9 cellular contexts compared by ENCODE assay signal in genomic region chr7:20220824-20221547, GRCh38. TPM values are rescaled to one million over a fixed set of nuclear protein-coding genes. Genes with fewer than 3 reads are reported as not detected.
DNase-seq lines count a peak whose midpoint lies in the region; ATAC-seq and TF ChIP-seq lines count a peak whose summit lies in the region.
"Had no signal": no experiment of that assay in that cellular context is flagged by ENCODE, and none has a peak within 500 bp of the region (broad histone marks: within the 10 kb centered on the region; RNA-seq: fewer than 3 reads in every experiment).

No MANE protein-coding gene starts in this region.

- intact Hi-C loops in esophagus squamous epithelium (cut with DNase I) = no loop called here
- intact Hi-C loops in A673 (cut with micrococcal nuclease; ENCODE audit: unreplicated experiment) = no loop called here

- H3K27ac Mint-ChIP-seq in stimulated activated effector memory CD8-positive, alpha-beta T cell treated with anti-CD3 and anti-CD28 coated beads, Interleukin-12 subunit alpha, Interleukin-12 subunit beta, amount 100 ng/mL, for 72 hours = peak overlapping the region; percentile 75

- peaks cover 11% of the 10 kb centered on the region for H3K9me3 Mint-ChIP-seq in stimulated activated effector memory CD8-positive, alpha-beta T cell treated with anti-CD3 and anti-CD28 coated beads, Interleukin-12 subunit alpha, Interleukin-12 subunit beta, amount 100 ng/mL, for 72 hours

- TF ChIP-seq POLR2A in NB4 (IDR thresholded peaks at IDR 0.05; ENCODE audit: extremely low read depth, insufficient read length) = no peak
- TF ChIP-seq POLR2A in esophagus squamous epithelium (IDR thresholded peaks at IDR 0.05) = no peak

- 37 to 56% methylated on average over 4 of the region's 4 CpGs for WGBS in esophagus squamous epithelium, 2 donors

- BruUV-seq in A673 (replicated peaks; lab: Mats Ljungman, UMichigan) = no TSS peak

- no peak overlapping the region for H3K4me3 Mint-ChIP-seq in stimulated activated effector memory CD8-positive, alpha-beta T cell treated with anti-CD3 and anti-CD28 coated beads, Interleukin-12 subunit alpha, Interleukin-12 subunit beta, amount 100 ng/mL, for 72 hours

- H3K4me1 ChIP-seq in esophagus squamous epithelium (peaks cover 5 to 40% (median 8%) of the 10 kb centered on the region in 3 donors), A673 (ENCODE audit: insufficient read depth, low read length, poor library complexity, severe bottlenecking) (no peaks in the 10 kb centered on the region)

- no peaks in the 10 kb centered on the region for H3K27me3 ChIP-seq in esophagus squamous epithelium
- H3K27me3 ChIP-seq in A673 (replicated peaks; ENCODE audit: insufficient read depth, low read depth, low read length, poor library complexity) = no peaks in the 10 kb centered on the region

- H3K4me3 ChIP-seq in NB4 (ENCODE audit: low read depth, low read length) (peak overlapping the region; percentile 26), esophagus squamous epithelium (no peak overlapping the region), A673 (ENCODE audit: low read depth, low read length, poor library complexity, severe bottlenecking) (no peak overlapping the region)

- DNase-seq in NB4 (ENCODE audit: low read depth) (peak; percentile 94), esophagus squamous epithelium (lab: John Stamatoyannopoulos, UW) (no peak), GM20000 (ENCODE audit: low spot score) (no peak), A673 (ENCODE audit: low spot score) (no peak)
- DNase-seq in stimulated activated effector memory CD8-positive, alpha-beta T cell treated with anti-CD3 and anti-CD28 coated beads, Interleukin-12 subunit alpha, Interleukin-12 subunit beta, amount 100 ng/mL, for 72 hours (ENCODE audit: low spot score in 2 of 2) = no peak

- ATAC-seq in GM19395 (IDR thresholded peaks at IDR 0.05; ENCODE audit: unreplicated experiment) (peak; percentile 19), HG02763 (IDR thresholded peaks at IDR 0.05; ENCODE audit: unreplicated experiment) (no peak), HG03039 (IDR thresholded peaks at IDR 0.05; ENCODE audit: unreplicated experiment) (no peak)
- ATAC-seq in stimulated activated effector memory CD8-positive, alpha-beta T cell treated with anti-CD3 and anti-CD28 coated beads, Interleukin-12 subunit alpha, Interleukin-12 subunit beta, amount 100 ng/mL, for 72 hours = peak; percentile 72
- ATAC-seq: Panc1 had no signal

- H3K9me3 ChIP-seq in esophagus squamous epithelium (no peaks in the 10 kb centered on the region), A673 (ENCODE audit: low read depth, low read length, poor library complexity, severe bottlenecking) (no peaks in the 10 kb centered on the region)

- TF ChIP-seq CTCF in NB4 (IDR thresholded peaks at IDR 0.05; ENCODE audit: low read depth, low read length) = peak; percentile 3
- TF ChIP-seq CTCF in esophagus squamous epithelium (IDR thresholded peaks at IDR 0.05) = no peak
- TF ChIP-seq CTCF in GM20000 (IDR thresholded peaks at IDR 0.05; ENCODE audit: extremely low read depth, missing control alignments) = no peak
- no peak for TF ChIP-seq CTCF in A673 (conservative IDR thresholded peaks at IDR 0.05; ENCODE audit: low read depth, low read length)

- H3K27ac ChIP-seq in esophagus squamous epithelium (peak overlapping the region in 3 of 4 donors; percentile 31 to 79 (median 60)), A673 (ENCODE audit: low read depth, low read length, poor library complexity, severe bottlenecking) (no peak overlapping the region)

- peaks cover 15% of the 10 kb centered on the region for H3K4me1 Mint-ChIP-seq in stimulated activated effector memory CD8-positive, alpha-beta T cell treated with anti-CD3 and anti-CD28 coated beads, Interleukin-12 subunit alpha, Interleukin-12 subunit beta, amount 100 ng/mL, for 72 hours

- CTCF ChIA-PET in A673 (lab: Charles Lee) = no interaction called here

- no peaks in the 10 kb centered on the region for H3K36me3 ChIP-seq in esophagus squamous epithelium
- H3K36me3 ChIP-seq in A673 (ENCODE audit: insufficient read depth, low read length, poor library complexity, severe bottlenecking) = no peaks in the 10 kb centered on the region

- H3K36me3 Mint-ChIP-seq in stimulated activated effector memory CD8-positive, alpha-beta T cell treated with anti-CD3 and anti-CD28 coated beads, Interleukin-12 subunit alpha, Interleukin-12 subunit beta, amount 100 ng/mL, for 72 hours = no peaks in the 10 kb centered on the region

- POLR2A ChIA-PET in A673 (lab: Charles Lee; ENCODE audit: low non-redundant PET) = no interaction called here

RNA-seq across cellular contexts. Expression of gene MACC1, which starts 3.8 kb away (rescaled TPM):
- total RNA-seq in esophagus squamous epithelium (10 to 100 TPM; 17.4 to 32.8 (median 23.2) TPM), A673 (2021) (not detected in 2 replicates)

Comparison
In these comparisons a context has a peak if more than half of its experiments do, and no peak if none do; other contexts are left out.
1. ATAC-seq: peak in GM19395 (single experiment) and stimulated activated effector memory CD8-positive, alpha-beta T cell treated with anti-CD3 and anti-CD28 coated beads, Interleukin-12 subunit alpha, Interleukin-12 subunit beta, amount 100 ng/mL, for 72 hours (single experiment); none in HG02763 (single experiment) and HG03039 (single experiment).
2. RNA of gene MACC1, which starts 3.8 kb away (total RNA-seq): 17.4 to 32.8 TPM in esophagus squamous epithelium; not detected in A673; every median in the first group is over 10 times any median in the second.